ENCODE assay signal across 1 cellular context in genomic region chr12:54292083-54292930, GRCh38.
TF ChIP-seq lines count a peak whose summit lies in the region.

No MANE protein-coding gene starts in this region.

TF ChIP-seq in K562, 482 proteins besides CTCF, POLR2A, EP300 and RAD21 (continued from another document and continues in another):
- no peak for TF ChIP-seq ZNF277 (CRISPR knock-in tag; IDR thresholded peaks at IDR 0.05; ENCODE audit: borderline replicate concordance)
- no peak for TF ChIP-seq BRD4 (IDR thresholded peaks at IDR 0.05)
- peak; percentile 39 for TF ChIP-seq E2F8 (IDR thresholded peaks at IDR 0.05; ENCODE audit: low read depth, partially characterized antibody)
- no peak for TF ChIP-seq HNRNPLL (IDR thresholded peaks at IDR 0.05; ENCODE audit: low read depth, low read length, poor library complexity, severe bottlenecking)
- peak; percentile 46 for TF ChIP-seq HMGN3 (IDR thresholded peaks at IDR 0.05; ENCODE audit: borderline replicate concordance, extremely low read depth, insufficient read length, low read depth, low read length)
- peak; percentile 32; the same call in 1 of the 2 replicates for TF ChIP-seq ZNF263 (CRISPR knock-in tag; IDR thresholded peaks at IDR 0.05; ENCODE audit: borderline replicate concordance)
- no peak for TF ChIP-seq CAMTA2 (CRISPR knock-in tag; conservative IDR thresholded peaks at IDR 0.05)
- peak; percentile 29 for TF ChIP-seq CXXC5 (CRISPR knock-in tag; IDR thresholded peaks at IDR 0.05)
- TF ChIP-seq GABPB2 (CRISPR knock-in tag; conservative IDR thresholded peaks at IDR 0.05): no peak
- TF ChIP-seq MBD1 (CRISPR knock-in tag; IDR thresholded peaks at IDR 0.05): no peak
- TF ChIP-seq ETV5 (CRISPR knock-in tag; IDR thresholded peaks at IDR 0.05; ENCODE audit: low read depth): no peak
- no peak for TF ChIP-seq KHSRP (IDR thresholded peaks at IDR 0.05)
- TF ChIP-seq E2F6 (IDR thresholded peaks at IDR 0.05; ENCODE audit: borderline replicate concordance in 1 of 2, extremely low read depth in 1 of 2, insufficient read depth in 1 of 2, insufficient read length in 1 of 2, low read depth in 1 of 2, low read length in 1 of 2, poor library complexity in 1 of 2, severe bottlenecking in 1 of 2): peak in 1 of 2 experiments; percentile 49
- no peak for TF ChIP-seq U2AF2 (optimal IDR thresholded peaks at IDR 0.05; ENCODE audit: low read depth, low read length)
- TF ChIP-seq NRF1 (conservative IDR thresholded peaks at IDR 0.05 in 1 of 2, IDR thresholded peaks at IDR 0.05 in 1 of 2): peak; percentile 71 to 76
- TF ChIP-seq NFXL1 (CRISPR knock-in tag; IDR thresholded peaks at IDR 0.05): no peak
- no peak for TF ChIP-seq ASH1L (IDR thresholded peaks at IDR 0.05; ENCODE audit: borderline replicate concordance, low read depth, partially characterized antibody)
- TF ChIP-seq ZBTB43 (CRISPR knock-in tag; IDR thresholded peaks at IDR 0.05): no peak
- TF ChIP-seq SRSF1 (IDR thresholded peaks at IDR 0.05; ENCODE audit: low read depth, low read length): no peak
- TF ChIP-seq MTA2 (IDR thresholded peaks at IDR 0.05; ENCODE audit: low read depth): 0 out of 2 replicates have a peak, but pooled peaks have one; percentile 11
- TF ChIP-seq HOMEZ (CRISPR knock-in tag; IDR thresholded peaks at IDR 0.05): no peak
- no peak for TF ChIP-seq TRIM25 (IDR thresholded peaks at IDR 0.05; ENCODE audit: borderline replicate concordance)
- TF ChIP-seq NKRF (IDR thresholded peaks at IDR 0.05; ENCODE audit: borderline replicate concordance): peak; percentile 37; the same call in 1 of the 2 replicates
- TF ChIP-seq ZBTB7A (IDR thresholded peaks at IDR 0.05; ENCODE audit: borderline replicate concordance, control insufficient read depth, low read depth, low read length): 0 out of 2 replicates have a peak, but pooled peaks have one; percentile 31
- TF ChIP-seq ZNF764 (CRISPR knock-in tag; IDR thresholded peaks at IDR 0.05; ENCODE audit: low read depth): no peak
- TF ChIP-seq MNT (conservative IDR thresholded peaks at IDR 0.05): no peak
- TF ChIP-seq SUPT5H (IDR thresholded peaks at IDR 0.05): 0 out of 2 replicates have a peak, but pooled peaks have one; percentile 12
- TF ChIP-seq ELF4 (CRISPR knock-in tag; IDR thresholded peaks at IDR 0.05): no peak
- no peak for TF ChIP-seq RBM22 (IDR thresholded peaks at IDR 0.05; ENCODE audit: low read depth, low read length, poor library complexity, severe bottlenecking)
- TF ChIP-seq MAFK (IDR thresholded peaks at IDR 0.05; ENCODE audit: low read length): no peak
- TF ChIP-seq RBBP5 (IDR thresholded peaks at IDR 0.05; ENCODE audit: borderline replicate concordance, insufficient read depth, low read length, poor library complexity, severe bottlenecking): peak; percentile 78
- no peak for TF ChIP-seq SNRNP70 (optimal IDR thresholded peaks at IDR 0.05; ENCODE audit: low read depth, low read length)
- TF ChIP-seq ZNF583 (CRISPR knock-in tag; IDR thresholded peaks at IDR 0.05): no peak
- no peak for TF ChIP-seq ZNF174 (CRISPR knock-in tag; IDR thresholded peaks at IDR 0.05)
- TF ChIP-seq NR2C1 (IDR thresholded peaks at IDR 0.05): no peak
- peak; percentile 55 for TF ChIP-seq NR2C1 (tag; IDR thresholded peaks at IDR 0.05)
- TF ChIP-seq SIX5 (IDR thresholded peaks at IDR 0.05; ENCODE audit: borderline replicate concordance in 1 of 2, insufficient read depth in 1 of 2, low read depth in 1 of 2, low read length in 2 of 2): no peak
- TF ChIP-seq ZFX (CRISPR knock-in tag; IDR thresholded peaks at IDR 0.05): peak; percentile 33; the same call in 1 of the 2 replicates
- no peak for TF ChIP-seq RHOXF2B (CRISPR knock-in tag; conservative IDR thresholded peaks at IDR 0.05)
- TF ChIP-seq ESRRB (CRISPR knock-in tag; IDR thresholded peaks at IDR 0.05; ENCODE audit: borderline replicate concordance): no peak
- no peak for TF ChIP-seq CCAR2 (IDR thresholded peaks at IDR 0.05; ENCODE audit: low read depth, low read length)
- TF ChIP-seq PREB (CRISPR knock-in tag; IDR thresholded peaks at IDR 0.05): 0 out of 2 replicates have a peak, but pooled peaks have one; percentile 76
- TF ChIP-seq HMBOX1 (IDR thresholded peaks at IDR 0.05): no peak
